Comparison of ENCODE assay signal across 8 cellular contexts in genomic region chr14:22471545-22472121, GRCh38.
A peak's percentile ranks its signal among the peaks of the same experiment; 100 is the strongest.
DNase-seq lines count a peak whose midpoint lies in the region; ATAC-seq, FAIRE-seq and TF ChIP-seq lines count a peak whose summit lies in the region.

No MANE protein-coding gene starts in this region.

- TF ChIP-seq CTCF in D721Med (IDR thresholded peaks at IDR 0.05; ENCODE audit: insufficient read depth, missing control alignments) (peak; percentile 54), nephron progenitor cell (IDR thresholded peaks at IDR 0.05) (peak; percentile 65)

- DNase-seq in D721Med (ENCODE audit: insufficient read length, low spot score) = peak; percentile 70
- DNase-seq in NCI-H226 = peak; percentile 12
- DNase-seq in erythroblast (lab: John Stamatoyannopoulos, UW) = peak; percentile 58 to 69
- DNase-seq in nephron progenitor cell = peak; percentile 65
- DNase-seq in activated naive CD4-positive, alpha-beta T cell (lab: John Stamatoyannopoulos, UW) = no peak
- DNase-seq in NCI-H2081 treated with DMSO at 0.1 percent for 48 hours (lab: John Stamatoyannopoulos, UW) = no peak

- no peak overlapping the region for H3K4me3 Mint-ChIP-seq in nephron progenitor cell

- no peak overlapping the region for H3K27ac Mint-ChIP-seq in nephron progenitor cell

- H3K4me1 Mint-ChIP-seq in nephron progenitor cell = peaks cover 32% of the 10 kb centered on the region

- ATAC-seq in HG03159 (IDR thresholded peaks at IDR 0.05; ENCODE audit: unreplicated experiment) = no peak
- no peak for ATAC-seq in HG02870 (IDR thresholded peaks at IDR 0.05; ENCODE audit: unreplicated experiment)

- no peak for FAIRE-seq in D721Med (lab: Jason Lieb, UNC)

- peaks cover 8% of the 10 kb centered on the region for H3K27me3 Mint-ChIP-seq in nephron progenitor cell (ENCODE audit: low read depth, poor library complexity)

- no peaks in the 10 kb centered on the region for H3K9me3 Mint-ChIP-seq in nephron progenitor cell

- H3K36me3 Mint-ChIP-seq in nephron progenitor cell (ENCODE audit: low read depth) = no peaks in the 10 kb centered on the region

- TF ChIP-seq POLR2A in erythroblast (IDR thresholded peaks at IDR 0.05; ENCODE audit: low read length) = no peak

Comparison
In these comparisons a context has a peak if more than half of its experiments do, and no peak if none do; other contexts are left out.
1. DNase-seq: peak in D721Med (single experiment), NCI-H226 (single experiment), erythroblast (2 of 2) and nephron progenitor cell (single experiment); none in activated naive CD4-positive, alpha-beta T cell (0 of 4) and NCI-H2081 treated with DMSO at 0.1 percent for 48 hours (single experiment).